Comparison of ENCODE assay signal across 8 cellular contexts in the genomic region with DNA sequence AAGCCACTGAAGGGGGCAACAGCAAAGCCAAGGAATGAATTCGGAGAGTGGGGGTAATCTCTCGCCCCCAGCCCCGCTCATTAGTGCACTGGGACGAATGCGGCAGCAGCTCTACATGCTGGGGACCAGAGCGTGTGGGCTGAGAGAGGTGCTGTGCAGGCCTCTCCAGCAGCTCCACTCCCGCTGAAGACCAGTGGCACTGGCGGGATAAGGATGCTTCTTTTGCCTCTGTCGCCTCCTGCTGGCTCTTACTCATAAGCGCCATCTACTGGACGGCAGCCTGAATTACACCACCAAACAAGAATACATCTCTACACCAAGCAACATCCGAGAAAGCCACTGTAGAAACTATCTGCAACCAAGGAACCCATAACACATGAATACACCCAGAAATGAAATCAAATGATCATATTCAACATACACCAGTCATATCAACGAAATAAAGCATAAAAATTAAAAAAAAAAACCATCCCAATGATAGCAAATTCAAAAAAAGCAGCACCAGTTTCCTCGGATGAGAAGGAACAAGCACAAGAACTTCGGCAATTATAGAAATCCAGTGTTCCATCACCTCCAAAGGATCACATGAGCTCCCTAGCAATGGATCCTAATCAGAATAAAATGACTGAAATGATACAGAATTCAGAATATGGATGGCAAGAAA.
DNase-seq lines count a peak whose midpoint lies in the region; ATAC-seq and TF ChIP-seq lines count a peak whose summit lies in the region.

No MANE protein-coding gene starts in this region.

- peak; percentile 41 for DNase-seq in amniotic epithelial cell (ENCODE audit: low read depth)
- peak; percentile 80 for DNase-seq in islet precursor cell
- DNase-seq in stimulated activated CD8-positive, alpha-beta memory T cell treated with anti-CD3 and anti-CD28 coated beads, Interleukin-15, amount 100 ng/mL, for 24 hours (ENCODE audit: low read depth), result peak; percentile 11
- no peak for DNase-seq in DMS79 treated with DMSO at 0.1 percent for 48 hours (lab: John Stamatoyannopoulos, UW)
- DNase-seq in pons (ENCODE audit: low spot score), result no peak

- TF ChIP-seq CTCF in GM12872 (IDR thresholded peaks at IDR 0.05; ENCODE audit: insufficient read depth, low read depth, low read length), result peak; percentile 95

- ATAC-seq in HG03354 (IDR thresholded peaks at IDR 0.05; ENCODE audit: poor library complexity, severe bottlenecking, unreplicated experiment), result peak; percentile 42
- ATAC-seq in SK-N-SH treated with all-trans-retinoic acid at 6 μM for 48 hours, result peak; percentile 85

TF ChIP-seq in SK-N-SH treated with all-trans-retinoic acid at 6 μM for 48 hours, 23 proteins besides CTCF, POLR2A, EP300 and RAD21:
- TF ChIP-seq TOX (CRISPR knock-in tag; IDR thresholded peaks at IDR 0.05; ENCODE audit: borderline replicate concordance), result no peak
- TF ChIP-seq, protein P1, sequence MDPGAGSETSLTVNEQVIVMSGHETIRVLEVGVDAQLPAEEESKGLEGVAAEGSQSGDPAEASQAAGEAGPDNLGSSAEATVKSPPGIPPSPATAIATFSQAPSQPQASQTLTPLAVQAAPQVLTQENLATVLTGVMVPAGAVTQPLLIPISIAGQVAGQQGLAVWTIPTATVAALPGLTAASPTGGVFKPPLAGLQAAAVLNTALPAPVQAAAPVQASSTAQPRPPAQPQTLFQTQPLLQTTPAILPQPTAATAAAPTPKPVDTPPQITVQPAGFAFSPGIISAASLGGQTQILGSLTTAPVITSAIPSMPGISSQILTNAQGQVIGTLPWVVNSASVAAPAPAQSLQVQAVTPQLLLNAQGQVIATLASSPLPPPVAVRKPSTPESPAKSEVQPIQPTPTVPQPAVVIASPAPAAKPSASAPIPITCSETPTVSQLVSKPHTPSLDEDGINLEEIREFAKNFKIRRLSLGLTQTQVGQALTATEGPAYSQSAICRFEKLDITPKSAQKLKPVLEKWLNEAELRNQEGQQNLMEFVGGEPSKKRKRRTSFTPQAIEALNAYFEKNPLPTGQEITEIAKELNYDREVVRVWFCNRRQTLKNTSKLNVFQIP (CRISPR knock-in tag; IDR thresholded peaks at IDR 0.05; ENCODE audit: borderline replicate concordance, low read depth), result no peak
- no peak for TF ChIP-seq ZFP3 (CRISPR knock-in tag; IDR thresholded peaks at IDR 0.05)
- TF ChIP-seq ZNF70 (CRISPR knock-in tag; IDR thresholded peaks at IDR 0.05), result no peak
- no peak for TF ChIP-seq CSDC2 (CRISPR knock-in tag; IDR thresholded peaks at IDR 0.05)
- TF ChIP-seq ESRRG (CRISPR knock-in tag; IDR thresholded peaks at IDR 0.05), result no peak
- TF ChIP-seq ISL1 (CRISPR knock-in tag; IDR thresholded peaks at IDR 0.05), result no peak
- TF ChIP-seq, protein P2, sequence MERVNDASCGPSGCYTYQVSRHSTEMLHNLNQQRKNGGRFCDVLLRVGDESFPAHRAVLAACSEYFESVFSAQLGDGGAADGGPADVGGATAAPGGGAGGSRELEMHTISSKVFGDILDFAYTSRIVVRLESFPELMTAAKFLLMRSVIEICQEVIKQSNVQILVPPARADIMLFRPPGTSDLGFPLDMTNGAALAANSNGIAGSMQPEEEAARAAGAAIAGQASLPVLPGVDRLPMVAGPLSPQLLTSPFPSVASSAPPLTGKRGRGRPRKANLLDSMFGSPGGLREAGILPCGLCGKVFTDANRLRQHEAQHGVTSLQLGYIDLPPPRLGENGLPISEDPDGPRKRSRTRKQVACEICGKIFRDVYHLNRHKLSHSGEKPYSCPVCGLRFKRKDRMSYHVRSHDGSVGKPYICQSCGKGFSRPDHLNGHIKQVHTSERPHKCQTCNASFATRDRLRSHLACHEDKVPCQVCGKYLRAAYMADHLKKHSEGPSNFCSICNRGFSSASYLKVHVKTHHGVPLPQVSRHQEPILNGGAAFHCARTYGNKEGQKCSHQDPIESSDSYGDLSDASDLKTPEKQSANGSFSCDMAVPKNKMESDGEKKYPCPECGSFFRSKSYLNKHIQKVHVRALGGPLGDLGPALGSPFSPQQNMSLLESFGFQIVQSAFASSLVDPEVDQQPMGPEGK (CRISPR knock-in tag; IDR thresholded peaks at IDR 0.05; ENCODE audit: borderline replicate concordance), result no peak

Comparison
In these comparisons a context has a peak if more than half of its experiments do, and no peak if none do; other contexts are left out.
1. DNase-seq: peak in amniotic epithelial cell (single experiment), islet precursor cell (single experiment) and stimulated activated CD8-positive, alpha-beta memory T cell treated with anti-CD3 and anti-CD28 coated beads, Interleukin-15, amount 100 ng/mL, for 24 hours (single experiment); none in DMS79 treated with DMSO at 0.1 percent for 48 hours (single experiment) and pons (single experiment).